In the genomic region with DNA sequence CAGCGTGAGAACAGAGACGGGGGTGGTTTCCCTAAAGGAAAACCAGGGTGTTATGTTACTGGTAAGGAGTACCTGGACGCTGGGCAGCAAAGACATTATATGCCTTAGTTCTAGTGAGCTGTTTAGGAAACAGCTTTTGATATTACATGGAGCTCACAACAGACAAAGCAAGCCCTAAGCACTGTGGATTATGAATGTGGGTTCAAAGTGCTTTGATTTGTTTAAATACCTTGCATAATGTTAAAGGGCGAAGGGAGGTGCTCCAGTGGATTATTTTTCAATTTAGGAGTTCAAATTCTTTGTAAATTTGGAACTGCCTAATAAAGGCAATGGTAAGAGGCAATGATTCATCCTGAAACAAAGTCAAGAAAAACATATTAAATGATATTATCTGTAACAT, we compare ENCODE assay signal across 14 cellular contexts. TPM values are rescaled to one million over a fixed set of nuclear protein-coding genes. Genes with fewer than 3 reads are reported as not detected.
DNase-seq lines count a peak whose midpoint lies in the region; ATAC-seq and TF ChIP-seq lines count a peak whose summit lies in the region.
"Had no signal": no experiment of that assay in that cellular context is flagged by ENCODE, and none has a peak within 500 bp of the region (broad histone marks: within the 10 kb centered on the region; RNA-seq: fewer than 3 reads in every experiment).

No MANE protein-coding gene starts in this region.

- H3K4me3 ChIP-seq in right lobe of liver: no peak overlapping the region
- H3K4me3 ChIP-seq: A549, HAP-1, K562 had no signal

- H3K4me3 Mint-ChIP-seq in activated B cell treated with CpG ODN at 0.5 μM for 24 hours (no peak overlapping the region), T-helper 17 cell (no peak overlapping the region)
- H3K4me3 Mint-ChIP-seq in stimulated activated memory B cell treated with anti-CD40 and anti-IgM and Interleukin-4, amounts not matched to agents 10 μg/mL and 1 μg/mL and 100 μg/mL, for 72 hours: no peak overlapping the region
- H3K4me3 Mint-ChIP-seq: CD4-positive, CD25-positive, alpha-beta regulatory T cell; HFFc6 had no signal

- H3K4me1 Mint-ChIP-seq in activated B cell treated with CpG ODN at 0.5 μM for 24 hours: peaks cover 4% of the 10 kb centered on the region
- peaks cover 33% of the 10 kb centered on the region for H3K4me1 Mint-ChIP-seq in stimulated activated memory B cell treated with anti-CD40 and anti-IgM and Interleukin-4, amounts not matched to agents 10 μg/mL and 1 μg/mL and 100 μg/mL, for 72 hours
- H3K4me1 Mint-ChIP-seq in T-helper 17 cell: no peaks in the 10 kb centered on the region

- H3K4me1 ChIP-seq in right lobe of liver: peaks cover 0 to 12% (median 2%) of the 10 kb centered on the region in 4 donors
- H3K4me1 ChIP-seq: A549, HAP-1 had no signal

- ATAC-seq in activated B cell treated with CpG ODN at 0.5 μM for 24 hours (ENCODE audit: low read depth): no peak
- ATAC-seq in right lobe of liver: peak; percentile 71 to 79 (median 78)
- ATAC-seq in stimulated activated memory B cell treated with anti-CD40 and anti-IgM and Interleukin-4, amounts not matched to agents 10 μg/mL and 1 μg/mL and 100 μg/mL, for 72 hours: no peak
- no peak for ATAC-seq in HG03432 (IDR thresholded peaks at IDR 0.05; ENCODE audit: unreplicated experiment)
- ATAC-seq in T-helper 17 cell: no peak
- ATAC-seq: A549, K562 had no signal

- no peaks in the 10 kb centered on the region for H3K27me3 ChIP-seq in right lobe of liver

- no peaks in the 10 kb centered on the region for H3K9me3 Mint-ChIP-seq in activated B cell treated with CpG ODN at 0.5 μM for 24 hours
- no peaks in the 10 kb centered on the region for H3K9me3 Mint-ChIP-seq in stimulated activated memory B cell treated with anti-CD40 and anti-IgM and Interleukin-4, amounts not matched to agents 10 μg/mL and 1 μg/mL and 100 μg/mL, for 72 hours
- H3K9me3 Mint-ChIP-seq: CD4-positive, CD25-positive, alpha-beta regulatory T cell; HFFc6 had no signal

- no peak overlapping the region for H3K27ac ChIP-seq in right lobe of liver
- H3K27ac ChIP-seq: A549 had no signal

- POLR2A ChIA-PET in activated B cell treated with CpG ODN at 0.5 μM for 24 hours (lab: Charles Lee): no interaction called here

- DNase-seq in EH (ENCODE audit: low read depth) (peak; percentile 11), activated B cell treated with CpG ODN at 0.5 μM for 24 hours (no peak), right lobe of liver (no peak), NCI-H1694 (lab: John Stamatoyannopoulos, UW) (no peak), superior temporal gyrus (ENCODE audit: extremely low spot score) (no peak), T-helper 17 cell (no peak)
- DNase-seq: CD4-positive, CD25-positive, alpha-beta regulatory T cell; DMS53; HFFc6 had no signal

- peaks cover 57% of the 10 kb centered on the region for H3K36me3 Mint-ChIP-seq in activated B cell treated with CpG ODN at 0.5 μM for 24 hours (ENCODE audit: low read depth)
- H3K36me3 Mint-ChIP-seq in stimulated activated memory B cell treated with anti-CD40 and anti-IgM and Interleukin-4, amounts not matched to agents 10 μg/mL and 1 μg/mL and 100 μg/mL, for 72 hours: peaks cover 61% of the 10 kb centered on the region
- H3K36me3 Mint-ChIP-seq in T-helper 17 cell (ENCODE audit: low read depth): peaks cover 3% of the 10 kb centered on the region

- CTCF ChIA-PET in activated B cell treated with CpG ODN at 0.5 μM for 24 hours (lab: Charles Lee): interaction anchor here (1.2 kb wide), 1 partner anchor 179 kb away, joined by 3 read pairs; no protein-coding TSS in a partner anchor

- no peaks in the 10 kb centered on the region for H3K36me3 ChIP-seq in right lobe of liver
- H3K36me3 ChIP-seq: HAP-1 had no signal

- TF ChIP-seq CTCF in activated B cell treated with CpG ODN at 0.5 μM for 24 hours (IDR thresholded peaks at IDR 0.05) (no peak), right lobe of liver (IDR thresholded peaks at IDR 0.05) (no peak)

- H3K9me3 ChIP-seq in right lobe of liver: no peaks in the 10 kb centered on the region
- H3K9me3 ChIP-seq in T-helper 17 cell (ENCODE audit: control insufficient read depth, low read length, poor library complexity, severe bottlenecking): no peaks in the 10 kb centered on the region
- H3K9me3 ChIP-seq: A549, HAP-1 had no signal

- intact Hi-C loops in activated B cell treated with CpG ODN at 0.5 μM for 24 hours (cut with micrococcal nuclease) (loop anchor here (2.0 kb wide), 1 partner anchor 16 kb away; no protein-coding TSS in a partner anchor), right lobe of liver (cut with DNase I) (no loop called here)

- no peak for TF ChIP-seq POLR2A in right lobe of liver (IDR thresholded peaks at IDR 0.05)

- H3K27me3 Mint-ChIP-seq in activated B cell treated with CpG ODN at 0.5 μM for 24 hours: no peaks in the 10 kb centered on the region
- no peaks in the 10 kb centered on the region for H3K27me3 Mint-ChIP-seq in stimulated activated memory B cell treated with anti-CD40 and anti-IgM and Interleukin-4, amounts not matched to agents 10 μg/mL and 1 μg/mL and 100 μg/mL, for 72 hours
- H3K27me3 Mint-ChIP-seq in T-helper 17 cell: no peaks in the 10 kb centered on the region

- H3K27ac Mint-ChIP-seq in activated B cell treated with CpG ODN at 0.5 μM for 24 hours: peak overlapping the region; percentile 9
- H3K27ac Mint-ChIP-seq in stimulated activated memory B cell treated with anti-CD40 and anti-IgM and Interleukin-4, amounts not matched to agents 10 μg/mL and 1 μg/mL and 100 μg/mL, for 72 hours: peak overlapping the region; percentile 73
- H3K27ac Mint-ChIP-seq in T-helper 17 cell: no peak overlapping the region
- H3K27ac Mint-ChIP-seq: CD4-positive, CD25-positive, alpha-beta regulatory T cell; HFFc6 had no signal

- 70% methylated on average over 3 of the region's 4 CpGs for WGBS in right lobe of liver (ENCODE audit: insufficient coverage, low coverage, low lambda C conversion rate, missing lambda C conversion rate)

RNA-seq across cellular contexts. Expression of a gene that starts 13.8 kb away (rescaled TPM):
- total RNA-seq in activated B cell treated with CpG ODN at 0.5 μM for 24 hours (4.9 and 6.7 TPM in 2 replicates), right lobe of liver (not detected), T-helper 17 cell (not detected)
- total RNA-seq: CD4-positive, CD25-positive, alpha-beta regulatory T cell; K562 had no signal

RNA-seq across cellular contexts. Expression of a gene that starts 53.5 kb away (rescaled TPM):
- 54.8 and 59.3 TPM in 2 replicates for total RNA-seq in activated B cell treated with CpG ODN at 0.5 μM for 24 hours
- 10 to 100 TPM; 13.6 to 41.3 (median 31.8) TPM for total RNA-seq in right lobe of liver
- 10 to 100 TPM; 10.6 to 16.6 TPM for total RNA-seq in T-helper 17 cell

Comparison
In these comparisons a context has a peak if more than half of its experiments do, and no peak if none do; other contexts are left out.
1. ATAC-seq: peak in right lobe of liver (4 of 4); none in activated B cell treated with CpG ODN at 0.5 μM for 24 hours (single experiment), stimulated activated memory B cell treated with anti-CD40 and anti-IgM and Interleukin-4, amounts not matched to agents 10 μg/mL and 1 μg/mL and 100 μg/mL, for 72 hours (single experiment), HG03432 (single experiment) and T-helper 17 cell (single experiment).